In genomic region chr18:59628995-59629394, GRCh38 we compare ENCODE assay signal across 21 cellular contexts.
"Had no signal": no experiment of that assay in that cellular context is flagged by ENCODE, and none has a peak within 500 bp of the region (broad histone marks: within the 10 kb centered on the region; RNA-seq: fewer than 3 reads in every experiment).

No MANE protein-coding gene starts in this region.

- DNase-seq: activated CD4-positive, alpha-beta memory T cell treated with anti-CD3 and anti-CD28 coated beads for 36 hours; activated CD4-positive, alpha-beta T cell treated with anti-CD3 and anti-CD28 coated beads for 48 hours; activated CD4-positive, CD25-positive, alpha-beta regulatory T cell; activated effector memory CD4-positive, alpha-beta T cell treated with Interleukin-2 at 50 U/mL for 16 hours; activated naive CD4-positive, alpha-beta T cell treated with anti-CD3 and anti-CD28 coated beads, Interleukin-2, amount 10 ng/mL, durations not matched to agents 7 days and 5 days; activated T-cell treated with anti-CD3 and anti-CD28 coated beads, Interleukin-2, amount 50 U/mL, for 72 hours; cerebellar nuclear complex; cortex of kidney; effector CD4-positive, alpha-beta T cell; heart right ventricle; kidney; lower lobe of right lung; mesendoderm; naive thymus-derived CD8-positive, alpha-beta T cell; retina; stimulated activated CD4-positive, alpha-beta T cell treated with anti-CD3 and anti-CD28 coated beads, Interleukin-4, amount 100 ng/mL, for 24 hours; stimulated activated naive CD4-positive, alpha-beta T cell treated with Interleukin-2 at 50 U/mL for 16 hours; T-helper 17 cell; upper lobe of left lung had no signal

- H3K4me3 ChIP-seq: heart right ventricle, lower lobe of right lung, thoracic aorta, upper lobe of left lung had no signal

- H3K27ac ChIP-seq: heart right ventricle, lower lobe of right lung, thoracic aorta, upper lobe of left lung had no signal

- H3K36me3 ChIP-seq: heart right ventricle, lower lobe of right lung, thoracic aorta, upper lobe of left lung had no signal

- H3K4me1 ChIP-seq: upper lobe of left lung had no signal

- H3K27me3 ChIP-seq: heart right ventricle, upper lobe of left lung had no signal

- H3K9me3 ChIP-seq: thoracic aorta had no signal

- ATAC-seq: activated T-cell treated with anti-CD3 and anti-CD28 coated beads, Interleukin-2, amount 50 U/mL, for 72 hours; left lobe of liver; lower lobe of right lung; naive thymus-derived CD8-positive, alpha-beta T cell; T-helper 17 cell had no signal
